Comparison of ENCODE assay signal across 1 cellular context in the genomic region with DNA sequence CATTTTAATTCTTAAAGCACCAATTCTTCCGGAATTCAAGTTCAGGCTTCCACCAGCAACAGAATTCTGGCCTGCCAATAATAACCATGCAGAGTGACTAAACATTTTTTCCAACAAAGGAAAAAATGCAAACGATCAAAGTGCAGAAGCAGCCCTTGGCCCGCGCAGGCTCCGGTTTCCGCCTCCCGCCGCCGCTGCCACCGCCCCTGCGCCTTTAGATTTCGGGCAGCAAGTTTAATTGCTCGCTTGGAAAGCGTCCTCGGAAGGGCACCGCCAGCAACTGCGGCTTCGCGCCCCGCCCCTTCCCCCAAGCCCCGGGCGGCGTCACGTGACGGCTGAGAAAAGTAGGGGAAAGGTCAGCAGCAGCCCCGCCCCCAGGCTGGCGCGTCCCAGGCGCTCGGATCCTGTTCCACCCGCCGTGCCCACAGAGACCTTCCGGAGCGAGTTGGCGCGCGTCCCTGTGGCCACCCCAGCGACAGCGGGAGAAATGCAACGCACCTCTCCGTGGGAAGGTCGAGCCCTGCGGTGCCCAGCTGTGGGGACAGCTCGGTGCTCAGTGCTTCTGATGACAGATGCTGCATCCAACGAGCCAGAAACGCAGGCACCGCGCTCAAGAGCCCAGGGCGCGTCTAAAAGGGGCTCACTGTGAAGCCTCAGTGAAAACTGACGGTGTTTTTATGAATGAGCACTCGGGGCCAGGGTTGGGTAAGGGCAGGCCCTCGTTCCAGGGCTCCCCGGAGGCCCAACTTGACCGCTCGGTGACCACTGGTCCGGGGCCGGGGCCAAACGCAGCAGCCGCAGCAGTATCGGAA.
TF ChIP-seq lines count a peak whose summit lies in the region.

No MANE protein-coding gene starts in this region.

TF ChIP-seq in GM23338, 12 proteins besides CTCF, POLR2A, EP300 and RAD21 (continued from another document):
- TF ChIP-seq, protein P1, sequence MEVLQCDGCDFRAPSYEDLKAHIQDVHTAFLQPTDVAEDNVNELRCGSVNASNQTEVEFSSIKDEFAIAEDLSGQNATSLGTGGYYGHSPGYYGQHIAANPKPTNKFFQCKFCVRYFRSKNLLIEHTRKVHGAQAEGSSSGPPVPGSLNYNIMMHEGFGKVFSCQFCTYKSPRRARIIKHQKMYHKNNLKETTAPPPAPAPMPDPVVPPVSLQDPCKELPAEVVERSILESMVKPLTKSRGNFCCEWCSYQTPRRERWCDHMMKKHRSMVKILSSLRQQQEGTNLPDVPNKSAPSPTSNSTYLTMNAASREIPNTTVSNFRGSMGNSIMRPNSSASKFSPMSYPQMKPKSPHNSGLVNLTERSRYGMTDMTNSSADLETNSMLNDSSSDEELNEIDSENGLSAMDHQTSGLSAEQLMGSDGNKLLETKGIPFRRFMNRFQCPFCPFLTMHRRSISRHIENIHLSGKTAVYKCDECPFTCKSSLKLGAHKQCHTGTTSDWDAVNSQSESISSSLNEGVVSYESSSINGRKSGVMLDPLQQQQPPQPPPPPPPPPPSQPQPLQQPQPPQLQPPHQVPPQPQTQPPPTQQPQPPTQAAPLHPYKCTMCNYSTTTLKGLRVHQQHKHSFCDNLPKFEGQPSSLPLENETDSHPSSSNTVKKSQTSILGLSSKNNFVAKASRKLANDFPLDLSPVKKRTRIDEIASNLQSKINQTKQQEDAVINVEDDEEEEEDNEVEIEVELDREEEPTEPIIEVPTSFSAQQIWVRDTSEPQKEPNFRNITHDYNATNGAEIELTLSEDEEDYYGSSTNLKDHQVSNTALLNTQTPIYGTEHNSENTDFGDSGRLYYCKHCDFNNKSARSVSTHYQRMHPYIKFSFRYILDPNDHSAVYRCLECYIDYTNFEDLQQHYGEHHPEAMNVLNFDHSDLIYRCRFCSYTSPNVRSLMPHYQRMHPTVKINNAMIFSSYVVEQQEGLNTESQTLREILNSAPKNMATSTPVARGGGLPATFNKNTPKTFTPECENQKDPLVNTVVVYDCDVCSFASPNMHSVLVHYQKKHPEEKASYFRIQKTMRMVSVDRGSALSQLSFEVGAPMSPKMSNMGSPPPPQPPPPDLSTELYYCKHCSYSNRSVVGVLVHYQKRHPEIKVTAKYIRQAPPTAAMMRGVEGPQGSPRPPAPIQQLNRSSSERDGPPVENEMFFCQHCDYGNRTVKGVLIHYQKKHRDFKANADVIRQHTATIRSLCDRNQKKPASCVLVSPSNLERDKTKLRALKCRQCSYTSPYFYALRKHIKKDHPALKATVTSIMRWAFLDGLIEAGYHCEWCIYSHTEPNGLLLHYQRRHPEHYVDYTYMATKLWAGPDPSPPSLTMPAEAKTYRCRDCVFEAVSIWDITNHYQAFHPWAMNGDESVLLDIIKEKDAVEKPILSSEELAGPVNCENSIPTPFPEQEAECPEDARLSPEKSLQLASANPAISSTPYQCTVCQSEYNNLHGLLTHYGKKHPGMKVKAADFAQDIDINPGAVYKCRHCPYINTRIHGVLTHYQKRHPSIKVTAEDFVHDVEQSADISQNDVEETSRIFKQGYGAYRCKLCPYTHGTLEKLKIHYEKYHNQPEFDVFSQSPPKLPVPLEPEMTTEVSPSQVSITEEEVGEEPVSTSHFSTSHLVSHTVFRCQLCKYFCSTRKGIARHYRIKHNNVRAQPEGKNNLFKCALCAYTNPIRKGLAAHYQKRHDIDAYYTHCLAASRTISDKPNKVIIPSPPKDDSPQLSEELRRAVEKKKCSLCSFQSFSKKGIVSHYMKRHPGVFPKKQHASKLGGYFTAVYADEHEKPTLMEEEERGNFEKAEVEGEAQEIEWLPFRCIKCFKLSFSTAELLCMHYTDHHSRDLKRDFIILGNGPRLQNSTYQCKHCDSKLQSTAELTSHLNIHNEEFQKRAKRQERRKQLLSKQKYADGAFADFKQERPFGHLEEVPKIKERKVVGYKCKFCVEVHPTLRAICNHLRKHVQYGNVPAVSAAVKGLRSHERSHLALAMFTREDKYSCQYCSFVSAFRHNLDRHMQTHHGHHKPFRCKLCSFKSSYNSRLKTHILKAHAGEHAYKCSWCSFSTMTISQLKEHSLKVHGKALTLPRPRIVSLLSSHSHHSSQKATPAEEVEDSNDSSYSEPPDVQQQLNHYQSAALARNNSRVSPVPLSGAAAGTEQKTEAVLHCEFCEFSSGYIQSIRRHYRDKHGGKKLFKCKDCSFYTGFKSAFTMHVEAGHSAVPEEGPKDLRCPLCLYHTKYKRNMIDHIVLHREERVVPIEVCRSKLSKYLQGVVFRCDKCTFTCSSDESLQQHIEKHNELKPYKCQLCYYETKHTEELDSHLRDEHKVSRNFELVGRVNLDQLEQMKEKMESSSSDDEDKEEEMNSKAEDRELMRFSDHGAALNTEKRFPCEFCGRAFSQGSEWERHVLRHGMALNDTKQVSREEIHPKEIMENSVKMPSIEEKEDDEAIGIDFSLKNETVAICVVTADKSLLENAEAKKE (CRISPR knock-in tag; IDR thresholded peaks at IDR 0.05) = no peak
- TF ChIP-seq ZNF114 (CRISPR knock-in tag; IDR thresholded peaks at IDR 0.05) (no peak), NANOG (IDR thresholded peaks at IDR 0.05; ENCODE audit: borderline replicate concordance) (no peak)
TF ChIP-seq in GM23338: peak in this region for 1.
